In genomic region chr6:41066867-41067304, GRCh38 we compare ENCODE assay signal across 8 cellular contexts. TPM values are rescaled to one million over a fixed set of nuclear protein-coding genes. Genes with fewer than 3 reads are reported as not detected.
DNase-seq lines count a peak whose midpoint lies in the region; ATAC-seq and TF ChIP-seq lines count a peak whose summit lies in the region.

No MANE protein-coding gene starts in this region.

- no peaks in the 10 kb centered on the region for H3K27me3 ChIP-seq in spleen (replicated peaks in 1 of 7)

- DNase-seq in G401 (ENCODE audit: low spot score) (peak; percentile 89), NCI-H1048 (lab: John Stamatoyannopoulos, UW) (peak; percentile 56), T-cell (peak in 30 of 34 experiments; percentile 24 to 65 (median 53)), anterior cingulate cortex (lab: John Stamatoyannopoulos, UW) (peak in 49 of 58 donors; percentile 1 to 84 (median 29)), hippocampal formation (lab: John Stamatoyannopoulos, UW) (peak; percentile 37 to 55), spleen (no peak)

- ATAC-seq in T-cell (replicated peaks in 1 of 4) (no peak), GM19023 (IDR thresholded peaks at IDR 0.05; ENCODE audit: unreplicated experiment) (no peak), HG02870 (IDR thresholded peaks at IDR 0.05; ENCODE audit: unreplicated experiment) (no peak)

- in situ Hi-C loops in G401 (cut with HindIII; ENCODE audit: low sequenced_read_pairs) = no loop called here

- peaks cover 53% of the 10 kb centered on the region for H3K36me3 Mint-ChIP-seq in T-cell

- H3K27ac ChIP-seq in spleen = no peak overlapping the region

- peak overlapping the region; percentile 12 to 42 for H3K27ac Mint-ChIP-seq in T-cell

- peaks cover 21 to 34% (median 31%) of the 10 kb centered on the region in 3 donors for H3K4me1 Mint-ChIP-seq in T-cell

- H3K4me3 ChIP-seq in spleen = no peak overlapping the region

- H3K4me3 Mint-ChIP-seq in T-cell = no peak overlapping the region

- WGBS in spleen, 5 donors = 30 to 35% (median 32%) methylated on average over 3 of the region's 3 CpGs

- peak; percentile 54 to 86 (median 82) for TF ChIP-seq CTCF in spleen (IDR thresholded peaks at IDR 0.05 in 8 of 11, conservative IDR thresholded peaks at IDR 0.05 in 3 of 11)

- H3K9me3 Mint-ChIP-seq in T-cell = no peaks in the 10 kb centered on the region

- intact Hi-C loops in spleen (cut with DNase I; ENCODE audit: low total_unique reads) = loop anchor here (5.0 kb wide), 1 partner anchor 60 kb away; no protein-coding TSS in a partner anchor

- no peak for TF ChIP-seq POLR2A in spleen (IDR thresholded peaks at IDR 0.05)

- H3K27me3 Mint-ChIP-seq in T-cell = no peaks in the 10 kb centered on the region

- H3K36me3 ChIP-seq in spleen = peaks cover 0 to 85% (median 50%) of the 10 kb centered on the region in 6 donors

- no peaks in the 10 kb centered on the region for H3K9me3 ChIP-seq in spleen

- POLR2A ChIA-PET in T-cell (lab: Charles Lee) = no interaction called here

- peaks cover 10 to 29% (median 18%) of the 10 kb centered on the region in 6 donors for H3K4me1 ChIP-seq in spleen

- CTCF ChIA-PET in T-cell (lab: Charles Lee) = interaction anchor here in 1 of 2 donors (1.4 kb wide), 1 partner anchor 9 kb away, joined by 3 read pairs; no protein-coding TSS in a partner anchor

RNA-seq across cellular contexts. Expression of gene OARD1, which starts 5.3 kb away (rescaled TPM):
- 8.7 and 14.8 TPM in 2 replicates for total RNA-seq in G401 (2014; rRNA removed; shearing (Covaris generic))
- total RNA-seq in T-cell = 10 to 100 TPM; 33.1 to 43.2 (median 39.4) TPM
- total RNA-seq in spleen = 10 to 100 TPM; 20.7 to 41.3 (median 31.1) TPM
- polyA plus RNA-seq in spleen = 10 to 100 TPM; 28.5 to 41.4 (median 38.8) TPM

RNA-seq across cellular contexts. Expression of gene NFYA, which starts 5.9 kb away (rescaled TPM):
- total RNA-seq in G401 (2014; rRNA removed; shearing (Covaris generic)) = 21.2 and 26.8 TPM in 2 replicates
- total RNA-seq in T-cell (10 to 100 TPM; 36.2 to 47.0 (median 42.2) TPM), spleen (10 to 100 TPM; 24.4 to 34.8 (median 25.7) TPM)
- 10 to 100 TPM in 1 of 3 donors, 1 to 10 TPM in 2; 6.4 to 10.1 (median 8.7) TPM for polyA plus RNA-seq in spleen

RNA-seq across cellular contexts. Expression of gene APOBEC2, which starts 13.9 kb away (rescaled TPM):
- not detected in 2 replicates for total RNA-seq in G401 (2014; rRNA removed; shearing (Covaris generic))
- total RNA-seq in T-cell = not detected
- total RNA-seq in spleen = under 1 TPM in 1 of 7 donors, not detected in 6; 0.23 TPM
- polyA plus RNA-seq in spleen = not detected

RNA-seq across cellular contexts. Expression of gene TSPO2, which starts 24.6 kb away (rescaled TPM):
- total RNA-seq in G401 (2014; rRNA removed; shearing (Covaris generic)) = not detected in 2 replicates
- total RNA-seq in T-cell (not detected), spleen (1 to 10 TPM in 1 of 7 donors, not detected in 6; 6.3 TPM)
- under 1 TPM in 1 of 3 donors, not detected in 2; 0.54 TPM for polyA plus RNA-seq in spleen

RNA-seq across cellular contexts. Expression of gene UNC5CL, which starts 27.9 kb away (rescaled TPM):
- total RNA-seq in G401 (2014; rRNA removed; shearing (Covaris generic)) = 0.71 TPM in 1 of 2 replicates, not detected in the other
- total RNA-seq in T-cell (1 to 10 TPM; 4.3 to 7.3 (median 5.5) TPM), spleen (1 to 10 TPM; 1.7 to 3.9 (median 2.6) TPM)
- 1 to 10 TPM; 1.4 to 3.0 (median 2.8) TPM for polyA plus RNA-seq in spleen
